Comparison of ENCODE assay signal across 1 cellular context in genomic region chr21:32278518-32279376, GRCh38.
TF ChIP-seq lines count a peak whose summit lies in the region.

Gene MIS18A (minus strand): TSS chr21:32279049. CDS start chr21:32279014, 35 bp downstream.

TF ChIP-seq in GM12878, 131 proteins besides CTCF, POLR2A, EP300 and RAD21 (continued from another document and continues in another):
- TF ChIP-seq BCLAF1 (IDR thresholded peaks at IDR 0.05) (no peak), E2F4 (IDR thresholded peaks at IDR 0.05; ENCODE audit: low read depth, low read length) (peak; percentile 97), GABPA (IDR thresholded peaks at IDR 0.05; ENCODE audit: low read depth) (no peak), RELA (IDR thresholded peaks at IDR 0.05; ENCODE audit: borderline replicate concordance, partially characterized antibody) (peak; percentile 51), NBN (IDR thresholded peaks at IDR 0.05) (0 out of 2 replicates have a peak, but pooled peaks have one; percentile 48), IKZF1 (conservative IDR thresholded peaks at IDR 0.05) (peak; percentile 99), NR2F1 (conservative IDR thresholded peaks at IDR 0.05) (0 out of 2 replicates have a peak, but pooled peaks have one; percentile 14), BCL11A (IDR thresholded peaks at IDR 0.05; ENCODE audit: low read depth, low read length) (no peak), PML (IDR thresholded peaks at IDR 0.05; ENCODE audit: low read length) (0 out of 2 replicates have a peak, but pooled peaks have one; percentile 56), CEBPB (IDR thresholded peaks at IDR 0.05; ENCODE audit: borderline replicate concordance in 1 of 2, low read depth in 2 of 2, low read length in 2 of 2) (no peak), HDAC6 (IDR thresholded peaks at IDR 0.05; ENCODE audit: unreplicated experiment) (no peak), IKZF2 (IDR thresholded peaks at IDR 0.05) (no peak; a peak in 1 of 4 replicates), FOXM1 (IDR thresholded peaks at IDR 0.05; ENCODE audit: low read depth, low read length) (no peak), MEF2B (IDR thresholded peaks at IDR 0.05; ENCODE audit: partially characterized antibody, poor library complexity, severe bottlenecking) (no peak), ZBTB4 (CRISPR knock-in tag; IDR thresholded peaks at IDR 0.05) (no peak), ASH2L (IDR thresholded peaks at IDR 0.05; ENCODE audit: borderline replicate concordance, low read depth) (no peak), ZSCAN29 (IDR thresholded peaks at IDR 0.05) (no peak), SUPT20H (IDR thresholded peaks at IDR 0.05; ENCODE audit: borderline replicate concordance, control insufficient read depth, low read depth, low read length) (no peak), SP1 (IDR thresholded peaks at IDR 0.05; ENCODE audit: low read depth, low read length) (peak; percentile 66), CBFB (IDR thresholded peaks at IDR 0.05; ENCODE audit: low read depth) (peak; percentile 83), YY1 (IDR thresholded peaks at IDR 0.05; ENCODE audit: low read depth, low read length) (peak; percentile 89), FOXK2 (IDR thresholded peaks at IDR 0.05) (no peak), BACH1 (IDR thresholded peaks at IDR 0.05; ENCODE audit: borderline replicate concordance) (no peak), POU2F2 (IDR thresholded peaks at IDR 0.05; ENCODE audit: borderline replicate concordance, low read depth, low read length) (no peak), DPF2 (IDR thresholded peaks at IDR 0.05) (0 out of 2 replicates have a peak, but pooled peaks have one; percentile 32), GATAD2B (conservative IDR thresholded peaks at IDR 0.05; ENCODE audit: low read depth) (no peak; the same call in 1 of the 2 replicates), SREBF1 (IDR thresholded peaks at IDR 0.05; ENCODE audit: low read length) (no peak), SPI1 (IDR thresholded peaks at IDR 0.05; ENCODE audit: borderline replicate concordance, insufficient read depth, low read depth, low read length) (no peak), TCF3 (IDR thresholded peaks at IDR 0.05; ENCODE audit: borderline replicate concordance, insufficient read depth, low read depth, low read length) (no peak), ZNF384 (IDR thresholded peaks at IDR 0.05; ENCODE audit: borderline replicate concordance, low read depth, low read length) (peak; percentile 38), CREM (IDR thresholded peaks at IDR 0.05; ENCODE audit: low read depth) (peak; percentile 11; the same call in 1 of the 2 replicates), ZBTB33 (IDR thresholded peaks at IDR 0.05) (no peak), RBBP5 (conservative IDR thresholded peaks at IDR 0.05) (no peak), ZNF217 (IDR thresholded peaks at IDR 0.05) (no peak), HDAC2 (IDR thresholded peaks at IDR 0.05) (peak; percentile 98), MTA3 (IDR thresholded peaks at IDR 0.05; ENCODE audit: borderline replicate concordance, low read length) (no peak), SREBF2 (IDR thresholded peaks at IDR 0.05; ENCODE audit: low read length) (no peak), ZBED1 (IDR thresholded peaks at IDR 0.05; ENCODE audit: borderline replicate concordance) (no peak), CHD1 (IDR thresholded peaks at IDR 0.05; ENCODE audit: low read depth, low read length) (no peak), TBL1XR1 (IDR thresholded peaks at IDR 0.05; ENCODE audit: low read depth, low read length) (peak; percentile 42; the same call in 1 of the 2 replicates), RB1 (IDR thresholded peaks at IDR 0.05; ENCODE audit: borderline replicate concordance) (0 out of 2 replicates have a peak, but pooled peaks have one; percentile 13), SMAD5 (IDR thresholded peaks at IDR 0.05; ENCODE audit: low read depth) (peak; percentile 44; the same call in 1 of the 2 replicates), LARP7 (IDR thresholded peaks at IDR 0.05) (peak; percentile 52; the same call in 1 of the 2 replicates), MYC (IDR thresholded peaks at IDR 0.05; ENCODE audit: insufficient read depth, insufficient read length, insufficient replicate concordance, low read length, severe bottlenecking) (no peak), POLR2AphosphoS2 (IDR thresholded peaks at IDR 0.05; ENCODE audit: low read depth, low read length) (peak; percentile 68; the same call in 1 of the 2 replicates), SMARCA5 (IDR thresholded peaks at IDR 0.05) (no peak), PAX8 (IDR thresholded peaks at IDR 0.05) (no peak), ETV6 (conservative IDR thresholded peaks at IDR 0.05 in 1 of 2, IDR thresholded peaks at IDR 0.05 in 1 of 2; ENCODE audit: borderline replicate concordance in 1 of 2, low read depth in 1 of 2) (no peak), JUND (IDR thresholded peaks at IDR 0.05; ENCODE audit: low read depth, low read length) (no peak), MXI1 (IDR thresholded peaks at IDR 0.05; ENCODE audit: low read depth, low read length) (peak; percentile 85)
- TF ChIP-seq, protein P1, sequence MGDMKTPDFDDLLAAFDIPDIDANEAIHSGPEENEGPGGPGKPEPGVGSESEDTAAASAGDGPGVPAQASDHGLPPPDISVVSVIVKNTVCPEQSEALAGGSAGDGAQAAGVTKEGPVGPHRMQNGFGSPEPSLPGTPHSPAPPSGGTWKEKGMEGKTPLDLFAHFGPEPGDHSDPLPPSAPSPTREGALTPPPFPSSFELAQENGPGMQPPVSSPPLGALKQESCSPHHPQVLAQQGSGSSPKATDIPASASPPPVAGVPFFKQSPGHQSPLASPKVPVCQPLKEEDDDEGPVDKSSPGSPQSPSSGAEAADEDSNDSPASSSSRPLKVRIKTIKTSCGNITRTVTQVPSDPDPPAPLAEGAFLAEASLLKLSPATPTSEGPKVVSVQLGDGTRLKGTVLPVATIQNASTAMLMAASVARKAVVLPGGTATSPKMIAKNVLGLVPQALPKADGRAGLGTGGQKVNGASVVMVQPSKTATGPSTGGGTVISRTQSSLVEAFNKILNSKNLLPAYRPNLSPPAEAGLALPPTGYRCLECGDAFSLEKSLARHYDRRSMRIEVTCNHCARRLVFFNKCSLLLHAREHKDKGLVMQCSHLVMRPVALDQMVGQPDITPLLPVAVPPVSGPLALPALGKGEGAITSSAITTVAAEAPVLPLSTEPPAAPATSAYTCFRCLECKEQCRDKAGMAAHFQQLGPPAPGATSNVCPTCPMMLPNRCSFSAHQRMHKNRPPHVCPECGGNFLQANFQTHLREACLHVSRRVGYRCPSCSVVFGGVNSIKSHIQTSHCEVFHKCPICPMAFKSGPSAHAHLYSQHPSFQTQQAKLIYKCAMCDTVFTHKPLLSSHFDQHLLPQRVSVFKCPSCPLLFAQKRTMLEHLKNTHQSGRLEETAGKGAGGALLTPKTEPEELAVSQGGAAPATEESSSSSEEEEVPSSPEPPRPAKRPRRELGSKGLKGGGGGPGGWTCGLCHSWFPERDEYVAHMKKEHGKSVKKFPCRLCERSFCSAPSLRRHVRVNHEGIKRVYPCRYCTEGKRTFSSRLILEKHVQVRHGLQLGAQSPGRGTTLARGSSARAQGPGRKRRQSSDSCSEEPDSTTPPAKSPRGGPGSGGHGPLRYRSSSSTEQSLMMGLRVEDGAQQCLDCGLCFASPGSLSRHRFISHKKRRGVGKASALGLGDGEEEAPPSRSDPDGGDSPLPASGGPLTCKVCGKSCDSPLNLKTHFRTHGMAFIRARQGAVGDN (IDR thresholded peaks at IDR 0.05): peak; percentile 85
- TF ChIP-seq, protein P2, sequence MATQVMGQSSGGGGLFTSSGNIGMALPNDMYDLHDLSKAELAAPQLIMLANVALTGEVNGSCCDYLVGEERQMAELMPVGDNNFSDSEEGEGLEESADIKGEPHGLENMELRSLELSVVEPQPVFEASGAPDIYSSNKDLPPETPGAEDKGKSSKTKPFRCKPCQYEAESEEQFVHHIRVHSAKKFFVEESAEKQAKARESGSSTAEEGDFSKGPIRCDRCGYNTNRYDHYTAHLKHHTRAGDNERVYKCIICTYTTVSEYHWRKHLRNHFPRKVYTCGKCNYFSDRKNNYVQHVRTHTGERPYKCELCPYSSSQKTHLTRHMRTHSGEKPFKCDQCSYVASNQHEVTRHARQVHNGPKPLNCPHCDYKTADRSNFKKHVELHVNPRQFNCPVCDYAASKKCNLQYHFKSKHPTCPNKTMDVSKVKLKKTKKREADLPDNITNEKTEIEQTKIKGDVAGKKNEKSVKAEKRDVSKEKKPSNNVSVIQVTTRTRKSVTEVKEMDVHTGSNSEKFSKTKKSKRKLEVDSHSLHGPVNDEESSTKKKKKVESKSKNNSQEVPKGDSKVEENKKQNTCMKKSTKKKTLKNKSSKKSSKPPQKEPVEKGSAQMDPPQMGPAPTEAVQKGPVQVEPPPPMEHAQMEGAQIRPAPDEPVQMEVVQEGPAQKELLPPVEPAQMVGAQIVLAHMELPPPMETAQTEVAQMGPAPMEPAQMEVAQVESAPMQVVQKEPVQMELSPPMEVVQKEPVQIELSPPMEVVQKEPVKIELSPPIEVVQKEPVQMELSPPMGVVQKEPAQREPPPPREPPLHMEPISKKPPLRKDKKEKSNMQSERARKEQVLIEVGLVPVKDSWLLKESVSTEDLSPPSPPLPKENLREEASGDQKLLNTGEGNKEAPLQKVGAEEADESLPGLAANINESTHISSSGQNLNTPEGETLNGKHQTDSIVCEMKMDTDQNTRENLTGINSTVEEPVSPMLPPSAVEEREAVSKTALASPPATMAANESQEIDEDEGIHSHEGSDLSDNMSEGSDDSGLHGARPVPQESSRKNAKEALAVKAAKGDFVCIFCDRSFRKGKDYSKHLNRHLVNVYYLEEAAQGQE (IDR thresholded peaks at IDR 0.05; ENCODE audit: low read depth, low read length): no peak
